ENCODE assay signal across 29 cellular contexts in the genomic region with DNA sequence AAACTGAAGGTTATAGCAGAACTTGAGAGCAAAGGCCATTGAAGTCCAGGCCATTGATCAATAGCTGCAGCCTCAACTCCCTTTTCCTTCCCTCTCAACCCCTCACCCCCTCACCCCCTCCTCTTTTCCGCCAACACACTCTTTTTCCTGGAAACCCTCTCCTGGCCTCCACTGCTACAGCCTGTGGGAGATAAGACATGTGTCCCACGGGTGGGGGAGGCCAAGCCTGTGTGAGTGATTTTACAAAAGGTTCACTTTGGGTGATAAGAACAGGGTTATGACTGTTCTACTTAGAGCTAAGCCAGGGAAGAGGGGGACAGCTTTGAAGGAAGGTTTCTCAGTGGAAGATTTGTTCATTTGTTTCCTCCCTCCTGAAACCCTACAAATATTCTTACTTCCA. TPM values are rescaled to one million over a fixed set of nuclear protein-coding genes. Genes with fewer than 3 reads are reported as not detected.
"Had no signal": no experiment of that assay in that cellular context is flagged by ENCODE, and none has a peak within 500 bp of the region (broad histone marks: within the 10 kb centered on the region; RNA-seq: fewer than 3 reads in every experiment).

No MANE protein-coding gene starts in this region.

- H3K9me3 Mint-ChIP-seq: activated CD4-positive, alpha-beta memory T cell treated with anti-CD3 and anti-CD28 coated beads for 36 hours; activated CD4-positive, alpha-beta T cell treated with anti-CD3 and anti-CD28 coated beads, Interleukin-2, amount 10 ng/mL, durations not matched to agents 7 days and 5 days; activated naive CD8-positive, alpha-beta T cell treated with anti-CD3 and anti-CD28 coated beads, Interleukin-2, amount 10 ng/mL, durations not matched to agents 7 days and 5 days; activated T-cell treated with anti-CD3 and anti-CD28 coated beads, Interleukin-2, amount 50 U/mL, for 72 hours; activated T-helper 2 cell treated with anti-CD3 and anti-CD28 coated beads, Interferon-gamma antibody, Interleukin-2, Interleukin-4, amounts not matched to agents 10 μg/mL and 5 μg/mL and 100 μg/mL, durations not matched to agents 14 hours and 24 hours and 36 hours had no signal

- H3K27me3 ChIP-seq: adrenal gland had no signal

- H3K27ac ChIP-seq: adrenal gland, KMS-11, SK-N-MC, VCaP had no signal

- H3K36me3 Mint-ChIP-seq: activated CD4-positive, alpha-beta memory T cell treated with anti-CD3 and anti-CD28 coated beads for 36 hours; activated naive CD8-positive, alpha-beta T cell treated with anti-CD3 and anti-CD28 coated beads, Interleukin-2, amount 10 ng/mL, durations not matched to agents 7 days and 5 days had no signal

- H3K4me2 ChIP-seq: KMS-11 had no signal

- DNase-seq: activated CD4-positive, alpha-beta memory T cell treated with anti-CD3 and anti-CD28 coated beads for 36 hours; activated CD4-positive, alpha-beta T cell treated with anti-CD3 and anti-CD28 coated beads, Interleukin-2, amount 10 ng/mL, durations not matched to agents 7 days and 5 days; activated CD4-positive, CD25-positive, alpha-beta regulatory T cell; activated CD8-positive, alpha-beta memory T cell treated with anti-CD3 and anti-CD28 coated beads for 24 hours; activated gamma-delta T cell treated with Interleukin-2 at 50 U/mL for 16 hours; activated naive CD4-positive, alpha-beta T cell treated with anti-CD3 and anti-CD28 coated beads, Interleukin-2, amount 50 U/mL, for 16 hours; activated naive CD8-positive, alpha-beta T cell treated with anti-CD3 and anti-CD28 coated beads, Interleukin-2, amount 10 ng/mL, durations not matched to agents 7 days and 5 days; activated T-cell treated with anti-CD3 and anti-CD28 coated beads, Interleukin-2, amount 50 U/mL, for 72 hours; adrenal gland; anterior cingulate cortex; caudate nucleus; NCI-H1092; NCI-H1930; NCI-H2171 treated with DMSO at 0.1 percent for 48 hours; NCI-H510A; NCI-H526 treated with DMSO at 0.1 percent for 48 hours; NCI-H82; RPMI8226; T-helper 1 cell had no signal

- ATAC-seq: activated T-cell treated with anti-CD3 and anti-CD28 coated beads, Interleukin-2, amount 50 U/mL, for 72 hours; Panc1; Right ventricle myocardium inferior had no signal

- H3K4me3 Mint-ChIP-seq: activated CD4-positive, alpha-beta memory T cell treated with anti-CD3 and anti-CD28 coated beads for 36 hours; activated CD4-positive, alpha-beta T cell treated with anti-CD3 and anti-CD28 coated beads, Interleukin-2, amount 10 ng/mL, durations not matched to agents 7 days and 5 days; activated naive CD8-positive, alpha-beta T cell treated with anti-CD3 and anti-CD28 coated beads, Interleukin-2, amount 10 ng/mL, durations not matched to agents 7 days and 5 days; activated T-cell treated with anti-CD3 and anti-CD28 coated beads, Interleukin-2, amount 50 U/mL, for 72 hours had no signal

- H3K9ac ChIP-seq: KMS-11 had no signal

- H3K9me3 ChIP-seq: adrenal gland had no signal

- H3K4me1 ChIP-seq: adrenal gland had no signal

- H3K4me3 ChIP-seq: adrenal gland, SK-N-MC had no signal

- H3K27ac Mint-ChIP-seq: activated CD4-positive, alpha-beta memory T cell treated with anti-CD3 and anti-CD28 coated beads for 36 hours; activated CD4-positive, alpha-beta T cell treated with anti-CD3 and anti-CD28 coated beads, Interleukin-2, amount 10 ng/mL, durations not matched to agents 7 days and 5 days; activated naive CD8-positive, alpha-beta T cell treated with anti-CD3 and anti-CD28 coated beads, Interleukin-2, amount 10 ng/mL, durations not matched to agents 7 days and 5 days; activated T-cell treated with anti-CD3 and anti-CD28 coated beads, Interleukin-2, amount 50 U/mL, for 72 hours; activated T-helper 2 cell treated with anti-CD3 and anti-CD28 coated beads, Interferon-gamma antibody, Interleukin-2, Interleukin-4, amounts not matched to agents 10 μg/mL and 5 μg/mL and 100 μg/mL, durations not matched to agents 14 hours and 24 hours and 36 hours had no signal

- H3K36me3 ChIP-seq: adrenal gland had no signal

RNA-seq across cellular contexts. Expression of gene FGF23, which starts 9.2 kb away (rescaled TPM):
- total RNA-seq: activated CD4-positive, alpha-beta memory T cell treated with anti-CD3 and anti-CD28 coated beads for 36 hours; activated CD4-positive, alpha-beta T cell treated with anti-CD3 and anti-CD28 coated beads, Interleukin-2, amount 10 ng/mL, durations not matched to agents 7 days and 5 days; activated naive CD8-positive, alpha-beta T cell treated with anti-CD3 and anti-CD28 coated beads, Interleukin-2, amount 10 ng/mL, durations not matched to agents 7 days and 5 days; activated T-cell treated with anti-CD3 and anti-CD28 coated beads, Interleukin-2, amount 50 U/mL, for 72 hours; activated T-helper 2 cell treated with anti-CD3 and anti-CD28 coated beads, Interferon-gamma antibody, Interleukin-2, Interleukin-4, amounts not matched to agents 10 μg/mL and 5 μg/mL and 100 μg/mL, durations not matched to agents 14 hours and 24 hours and 36 hours; cerebellum; MCF 10A; Right ventricle myocardium inferior; T-helper 2 cell treated with Interferon-gamma antibody and Interleukin-4, amounts not matched to agents 100 ng/mL and 5 ng/mL, for 36 hours had no signal

RNA-seq across cellular contexts. Expression of gene FGF6, which starts 57.0 kb away (rescaled TPM):
- total RNA-seq: activated CD4-positive, alpha-beta memory T cell treated with anti-CD3 and anti-CD28 coated beads for 36 hours; activated CD4-positive, alpha-beta T cell treated with anti-CD3 and anti-CD28 coated beads, Interleukin-2, amount 10 ng/mL, durations not matched to agents 7 days and 5 days; activated naive CD8-positive, alpha-beta T cell treated with anti-CD3 and anti-CD28 coated beads, Interleukin-2, amount 10 ng/mL, durations not matched to agents 7 days and 5 days; activated T-cell treated with anti-CD3 and anti-CD28 coated beads, Interleukin-2, amount 50 U/mL, for 72 hours; activated T-helper 2 cell treated with anti-CD3 and anti-CD28 coated beads, Interferon-gamma antibody, Interleukin-2, Interleukin-4, amounts not matched to agents 10 μg/mL and 5 μg/mL and 100 μg/mL, durations not matched to agents 14 hours and 24 hours and 36 hours; adrenal gland; cerebellum; MCF 10A; OCI-LY7; Right ventricle myocardium inferior; T-helper 2 cell treated with Interferon-gamma antibody and Interleukin-4, amounts not matched to agents 100 ng/mL and 5 ng/mL, for 36 hours had no signal
- polyA plus RNA-seq: adrenal gland had no signal
